In the genomic region with DNA sequence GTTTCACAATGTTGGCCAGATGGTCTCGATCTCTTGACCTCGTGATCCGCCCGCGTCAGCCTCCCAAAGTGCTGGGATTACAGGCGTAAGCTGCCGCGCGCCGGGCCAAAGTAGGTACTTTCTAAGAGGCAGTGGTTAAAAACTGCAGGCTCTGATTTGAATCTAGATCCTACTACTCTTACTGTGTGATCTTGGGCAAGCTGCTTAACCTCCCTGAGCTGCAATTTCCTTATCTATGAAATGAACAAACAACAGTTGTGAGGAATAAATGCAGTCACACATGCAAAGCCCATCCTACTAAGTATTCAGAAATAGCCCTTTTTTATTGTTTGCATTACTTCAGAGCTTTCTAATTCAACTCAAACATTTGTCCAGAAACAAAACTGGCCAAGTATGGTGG, we compare ENCODE assay signal across 20 cellular contexts. TPM values are rescaled to one million over a fixed set of nuclear protein-coding genes. Genes with fewer than 3 reads are reported as not detected.
"Had no signal": no experiment of that assay in that cellular context is flagged by ENCODE, and none has a peak within 500 bp of the region (broad histone marks: within the 10 kb centered on the region; RNA-seq: fewer than 3 reads in every experiment).

No MANE protein-coding gene starts in this region.

- H3K4me3 ChIP-seq: SJSA1, SK-N-MC had no signal

- H3K9me3 ChIP-seq: SJSA1 had no signal

- H3K27me3 ChIP-seq: SJSA1 had no signal

- DNase-seq: KBM-7, MV-4-11, NCI-H1048, NCI-H1105, NCI-H1436 treated with DMSO at 0.1 percent for 48 hours, NCI-H1694, NCI-H2029, NCI-H2081 treated with DMSO at 0.1 percent for 48 hours, NCI-H2171, NCI-H226, NCI-H524 treated with DMSO at 0.1 percent for 48 hours, NCI-H774, Right ventricle myocardium superior, RPMI8226, SIG-M5, SW 1271 had no signal

- H3K27ac ChIP-seq: SK-N-MC had no signal

RNA-seq across cellular contexts. Expression of gene FAXC, which starts 2.9 kb away (rescaled TPM):
- total RNA-seq: HT-29, Right ventricle myocardium superior had no signal
- polyA plus RNA-seq: IgD-negative memory B cell had no signal
